In the genomic region with DNA sequence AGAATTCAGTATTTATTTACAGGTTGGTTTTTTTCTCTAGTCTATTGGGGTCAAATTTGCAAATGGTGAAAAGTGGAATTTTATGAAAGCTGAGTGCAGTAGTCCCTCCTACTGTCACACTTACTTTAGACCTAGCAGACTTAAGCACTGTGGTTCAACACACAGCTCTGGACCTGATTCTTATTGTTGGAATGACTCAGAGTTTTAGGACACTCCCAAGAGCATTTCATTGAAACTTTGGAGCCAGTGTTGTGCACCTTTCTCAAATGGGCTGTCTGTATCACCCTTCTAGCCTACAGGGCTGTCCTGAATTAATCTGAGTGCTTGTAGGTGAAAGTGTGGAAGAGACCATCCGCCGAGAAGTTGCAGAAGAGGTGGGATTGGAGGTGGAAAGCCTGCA, we compare ENCODE assay signal across 1 cellular context.
A peak's percentile ranks its signal among the peaks of the same experiment; 100 is the strongest.
TF ChIP-seq lines count a peak whose summit lies in the region.

No MANE protein-coding gene starts in this region.

TF ChIP-seq in HEK293, 187 proteins besides CTCF, POLR2A, EP300 and RAD21:
- TF ChIP-seq ZNF785 (tag by site-specific recombination; IDR thresholded peaks at IDR 0.05) (no peak), PRDM10 (tag by site-specific recombination; IDR thresholded peaks at IDR 0.05) (peak; percentile 46; the same call in 1 of the 2 replicates)
- TF ChIP-seq, protein P1, sequence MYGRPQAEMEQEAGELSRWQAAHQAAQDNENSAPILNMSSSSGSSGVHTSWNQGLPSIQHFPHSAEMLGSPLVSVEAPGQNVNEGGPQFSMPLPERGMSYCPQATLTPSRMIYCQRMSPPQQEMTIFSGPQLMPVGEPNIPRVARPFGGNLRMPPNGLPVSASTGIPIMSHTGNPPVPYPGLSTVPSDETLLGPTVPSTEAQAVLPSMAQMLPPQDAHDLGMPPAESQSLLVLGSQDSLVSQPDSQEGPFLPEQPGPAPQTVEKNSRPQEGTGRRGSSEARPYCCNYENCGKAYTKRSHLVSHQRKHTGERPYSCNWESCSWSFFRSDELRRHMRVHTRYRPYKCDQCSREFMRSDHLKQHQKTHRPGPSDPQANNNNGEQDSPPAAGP (tag by site-specific recombination; IDR thresholded peaks at IDR 0.05): no peak
